Comparison of ENCODE assay signal across 22 cellular contexts in the genomic region with DNA sequence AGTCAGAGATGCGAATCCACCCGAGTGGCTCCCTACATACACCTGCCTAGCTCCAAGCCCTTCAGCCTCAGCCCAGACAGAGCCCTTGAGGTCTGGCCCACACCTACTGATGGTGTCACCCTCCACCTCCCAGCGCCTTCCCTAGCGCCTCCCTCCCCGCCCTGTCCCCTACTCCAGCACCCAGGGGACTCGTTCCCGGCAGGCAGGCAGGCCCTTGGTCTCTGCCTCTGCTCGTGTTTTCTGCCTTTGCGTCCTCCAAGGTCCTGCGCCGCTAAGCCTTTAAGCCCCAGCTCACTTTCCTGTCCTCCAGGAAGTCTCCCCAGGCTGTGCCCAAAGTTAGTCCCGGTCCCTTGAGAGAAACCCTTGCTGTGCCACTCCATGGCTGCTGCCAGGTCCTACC. TPM values are rescaled to one million over a fixed set of nuclear protein-coding genes. Genes with fewer than 3 reads are reported as not detected.
DNase-seq lines count a peak whose midpoint lies in the region; ATAC-seq and TF ChIP-seq lines count a peak whose summit lies in the region.
"Had no signal": no experiment of that assay in that cellular context is flagged by ENCODE, and none has a peak within 500 bp of the region (broad histone marks: within the 10 kb centered on the region; RNA-seq: fewer than 3 reads in every experiment).

No MANE protein-coding gene starts in this region.

- H3K9me3 ChIP-seq in Panc1 (ENCODE audit: control insufficient read depth, insufficient read depth, low read depth, low read length) (no peaks in the 10 kb centered on the region), gastroesophageal sphincter (no peaks in the 10 kb centered on the region), left lung (no peaks in the 10 kb centered on the region)
- H3K9me3 ChIP-seq: SK-N-SH had no signal

- H3K36me3 Mint-ChIP-seq in activated CD4-positive, alpha-beta T cell treated with anti-CD3 and anti-CD28 coated beads, Interleukin-2, amount 10 ng/mL, durations not matched to agents 7 days and 5 days (ENCODE audit: low read depth): peaks cover 12% of the 10 kb centered on the region

- no peaks in the 10 kb centered on the region for H3K36me3 ChIP-seq in Panc1 (ENCODE audit: control insufficient read depth, insufficient read depth, low read length)
- peaks cover 0 to 62% of the 10 kb centered on the region in 2 donors for H3K36me3 ChIP-seq in gastroesophageal sphincter
- H3K36me3 ChIP-seq in left lung: peaks cover 0 to 63% of the 10 kb centered on the region in 2 donors

- H3K27me3 ChIP-seq in Panc1 (ENCODE audit: control insufficient read depth, insufficient read depth, low read length) (no peaks in the 10 kb centered on the region), gastroesophageal sphincter (no peaks in the 10 kb centered on the region), left lung (no peaks in the 10 kb centered on the region)

- TF ChIP-seq EP300 in gastroesophageal sphincter (IDR thresholded peaks at IDR 0.05): no peak

- ATAC-seq in Panc1 (no peak), gastroesophageal sphincter (no peak), left lung (no peak)
- ATAC-seq: HepG2 had no signal

- no peak overlapping the region for H3K4me3 Mint-ChIP-seq in activated CD4-positive, alpha-beta T cell treated with anti-CD3 and anti-CD28 coated beads, Interleukin-2, amount 10 ng/mL, durations not matched to agents 7 days and 5 days

- TF ChIP-seq CTCF in Panc1 (IDR thresholded peaks at IDR 0.05): no peak
- TF ChIP-seq CTCF in gastroesophageal sphincter (IDR thresholded peaks at IDR 0.05): no peak
- TF ChIP-seq CTCF in left lung (IDR thresholded peaks at IDR 0.05): no peak

- peak overlapping the region; percentile 46 for H3K27ac Mint-ChIP-seq in activated CD4-positive, alpha-beta T cell treated with anti-CD3 and anti-CD28 coated beads, Interleukin-2, amount 10 ng/mL, durations not matched to agents 7 days and 5 days

- POLR2A ChIA-PET in activated CD4-positive, alpha-beta T cell treated with anti-CD3 and anti-CD28 coated beads, Interleukin-2, amount 10 ng/mL, durations not matched to agents 7 days and 5 days (lab: Charles Lee): no interaction called here
- POLR2A ChIA-PET in Panc1 (lab: Charles Lee): no interaction called here

- H3K27ac ChIP-seq in Panc1 (ENCODE audit: low read length) (peak overlapping the region; percentile 44; the same call in 1 of the 2 replicates), gastroesophageal sphincter (peak overlapping the region in 3 of 4 donors; percentile 19 to 35 (median 35)), left lung (no peak overlapping the region)

- peaks cover 9% of the 10 kb centered on the region for H3K4me1 Mint-ChIP-seq in activated CD4-positive, alpha-beta T cell treated with anti-CD3 and anti-CD28 coated beads, Interleukin-2, amount 10 ng/mL, durations not matched to agents 7 days and 5 days

- CTCF ChIA-PET in activated CD4-positive, alpha-beta T cell treated with anti-CD3 and anti-CD28 coated beads, Interleukin-2, amount 10 ng/mL, durations not matched to agents 7 days and 5 days (lab: Charles Lee): interaction anchor here (1.2 kb wide), 1 partner anchor 9 kb away, joined by 4 read pairs; no protein-coding TSS in a partner anchor
- CTCF ChIA-PET in Panc1 (lab: Charles Lee): no interaction called here

- H3K27me3 Mint-ChIP-seq in activated CD4-positive, alpha-beta T cell treated with anti-CD3 and anti-CD28 coated beads, Interleukin-2, amount 10 ng/mL, durations not matched to agents 7 days and 5 days: no peaks in the 10 kb centered on the region

- no peak for DNase-seq in activated CD4-positive, alpha-beta T cell treated with anti-CD3 and anti-CD28 coated beads, Interleukin-2, amount 10 ng/mL, durations not matched to agents 7 days and 5 days
- DNase-seq in activated CD4-positive, alpha-beta T cell treated with anti-CD3 and anti-CD28 coated beads for 48 hours: no peak
- DNase-seq in Panc1 (ENCODE audit: low read depth, low spot score) (no peak), GOT3 (lab: John Stamatoyannopoulos, UW) (no peak), DMS53 (lab: John Stamatoyannopoulos, UW) (no peak), left lung (no peak), dedifferentiated amniotic fluid mesenchymal stem cell (ENCODE audit: extremely low spot score) (no peak)
- DNase-seq: 8988T; COR-L47; DMS153; H7; KG1; NCI-H1417 treated with DMSO at 0.1 percent for 48 hours; NCI-H187 treated with DMSO at 0.1 percent for 48 hours; NCI-H510A; NCI-H748 treated with DMSO at 0.1 percent for 48 hours; NK-92 treated with Interleukin-12 subunit alpha and Interleukin-12 subunit beta, amount 100 ng/mL, for 24 hours; OCI-M1; SHP77 treated with DMSO at 0.1 percent for 48 hours; SK-N-SH had no signal

- no peak for TF ChIP-seq POLR2A in gastroesophageal sphincter (IDR thresholded peaks at IDR 0.05)

- WGBS in gastroesophageal sphincter (ENCODE audit: low coverage in 1 of 2), 2 donors: 52 to 68% methylated on average over 4 to 7 of the region's 12 CpGs

- intact Hi-C loops in Panc1 (cut with micrococcal nuclease; ENCODE audit: unreplicated experiment) (no loop called here), left lung (cut with DNase I) (loop anchor here in 1 of 2 donors (10.0 kb wide), 1 partner anchor 47 kb away; no protein-coding TSS in a partner anchor)

- in situ Hi-C loops in Panc1 (cut with HindIII; ENCODE audit: low pct_unique_long_range_greater_than_20kb, low sequenced_read_pairs): no loop called here

- no TSS peak for BruUV-seq in Panc1 (replicated peaks; lab: Mats Ljungman, UMichigan)

- H3K4me3 ChIP-seq in Panc1 (ENCODE audit: low read depth in 2 of 2, low read length in 2 of 2): no peak overlapping the region
- no peak overlapping the region for H3K4me3 ChIP-seq in gastroesophageal sphincter
- no peak overlapping the region for H3K4me3 ChIP-seq in left lung

- H3K9me3 Mint-ChIP-seq in activated CD4-positive, alpha-beta T cell treated with anti-CD3 and anti-CD28 coated beads, Interleukin-2, amount 10 ng/mL, durations not matched to agents 7 days and 5 days: no peaks in the 10 kb centered on the region

- H3K4me1 ChIP-seq in Panc1 (ENCODE audit: control insufficient read depth, insufficient read depth, low read length) (peaks cover 52% of the 10 kb centered on the region), gastroesophageal sphincter (peaks cover 0 to 71% (median 35%) of the 10 kb centered on the region in 3 donors), left lung (peaks cover 21 to 23% of the 10 kb centered on the region in 2 donors)

RNA-seq across cellular contexts. Expression of gene INF2, which starts 12.7 kb away (rescaled TPM):
- 100 to 1,000 TPM; 163 to 171 TPM for total RNA-seq in activated CD4-positive, alpha-beta T cell treated with anti-CD3 and anti-CD28 coated beads, Interleukin-2, amount 10 ng/mL, durations not matched to agents 7 days and 5 days
- 195 TPM for total RNA-seq in Panc1 (2021; ENCODE audit: unreplicated experiment)
- polyA plus RNA-seq in Panc1 (2012; ENCODE audit: insufficient read length): 179 TPM
- 100 to 1,000 TPM in 1 of 4 donors, 10 to 100 TPM in 3; 44.6 to 102 (median 64.7) TPM for total RNA-seq in gastroesophageal sphincter
- total RNA-seq in left lung: 100 to 1,000 TPM; 111 to 120 TPM

RNA-seq across cellular contexts. Expression of gene ADSS1, which starts 21.9 kb away (rescaled TPM):
- total RNA-seq in activated CD4-positive, alpha-beta T cell treated with anti-CD3 and anti-CD28 coated beads, Interleukin-2, amount 10 ng/mL, durations not matched to agents 7 days and 5 days: 1 to 10 TPM in 1 of 2 experiments, under 1 TPM in 1; 0.81 to 1.2 TPM
- total RNA-seq in Panc1 (2021; ENCODE audit: unreplicated experiment) (9.4 TPM), gastroesophageal sphincter (10 to 100 TPM in 2 of 4 donors, 1 to 10 TPM in 2; 5.1 to 32.2 (median 8.8) TPM), left lung (1 to 10 TPM; 5.2 to 5.3 TPM)
- 15.6 TPM for polyA plus RNA-seq in Panc1 (2012; ENCODE audit: insufficient read length)

RNA-seq across cellular contexts. Expression of gene SIVA1, which starts 50.8 kb away (rescaled TPM):
- total RNA-seq in activated CD4-positive, alpha-beta T cell treated with anti-CD3 and anti-CD28 coated beads, Interleukin-2, amount 10 ng/mL, durations not matched to agents 7 days and 5 days: 100 to 1,000 TPM in 1 of 2 experiments, 10 to 100 TPM in 1; 84.7 to 135 TPM
- total RNA-seq in Panc1 (2021; ENCODE audit: unreplicated experiment): 100 TPM
- 184 TPM for polyA plus RNA-seq in Panc1 (2012; ENCODE audit: insufficient read length)
- 100 to 1,000 TPM; 188 to 513 (median 363) TPM for total RNA-seq in gastroesophageal sphincter
- total RNA-seq in left lung: 10 to 100 TPM; 59.2 to 69.5 TPM

Comparison
In these comparisons a context has a peak if more than half of its experiments do, and no peak if none do; other contexts are left out.
1. H3K27ac ChIP-seq: peak in Panc1 (single experiment) and gastroesophageal sphincter (3 of 4); none in left lung (0 of 2).